8 cellular contexts compared by ENCODE assay signal in the genomic region with DNA sequence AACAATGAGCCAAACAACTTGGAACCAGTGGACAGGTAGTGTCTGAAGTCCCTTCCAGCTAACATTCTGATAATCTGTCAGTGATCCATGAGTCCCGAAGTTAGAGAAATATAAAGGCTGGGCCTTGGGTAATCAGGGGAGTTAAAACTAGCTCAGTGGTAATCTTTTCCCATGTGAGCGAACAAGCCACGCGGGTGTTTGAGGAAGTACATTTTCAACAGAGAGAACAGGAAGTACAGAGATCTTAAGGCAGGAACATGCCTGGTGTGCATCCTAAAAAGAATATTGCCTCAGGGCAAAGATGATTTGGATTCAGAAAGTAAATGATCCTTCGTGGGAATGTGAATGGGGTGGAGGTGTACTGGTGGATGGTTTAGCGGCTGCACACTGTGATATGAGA. TPM values are rescaled to one million over a fixed set of nuclear protein-coding genes. Genes with fewer than 3 reads are reported as not detected.
A peak's percentile ranks its signal among the peaks of the same experiment; 100 is the strongest.
DNase-seq lines count a peak whose midpoint lies in the region; ATAC-seq and TF ChIP-seq lines count a peak whose summit lies in the region.

No MANE protein-coding gene starts in this region.

- BruUV-seq in Calu3 (replicated peaks; lab: Mats Ljungman, UMichigan), result no TSS peak

- H3K9me3 Mint-ChIP-seq in Calu3 (ENCODE audit: low read depth, unreplicated experiment), result no peaks in the 10 kb centered on the region

- TF ChIP-seq CTCF in Calu3 (IDR thresholded peaks at IDR 0.05; ENCODE audit: unreplicated experiment) (no peak), liver (IDR thresholded peaks at IDR 0.05; ENCODE audit: low read depth, low read length, missing input control) (no peak)

- intact Hi-C loops in Calu3 (cut with micrococcal nuclease; ENCODE audit: unreplicated experiment) (loop anchor here (2.0 to 5.0 kb wide), 2 partner anchors 35 to 36 kb away; no protein-coding TSS in a partner anchor), aorta (cut with DNase I) (loop anchor here in 1 of 2 donors (5.0 kb wide), 1 partner anchor 39 kb away; no protein-coding TSS in a partner anchor)

- WGBS in liver, result 46% methylated on average over 6 of the region's 6 CpGs
- 41% methylated on average over 6 of the region's 6 CpGs for WGBS in aorta, 2 donors

- H3K9me3 ChIP-seq in liver (ENCODE audit: control insufficient read depth in 4 of 4, low read length in 3 of 4) (no peaks in the 10 kb centered on the region), aorta (ENCODE audit: control insufficient read depth, low read length) (no peaks in the 10 kb centered on the region)

- H3K36me3 ChIP-seq in liver (ENCODE audit: control insufficient read depth in 4 of 4, insufficient read depth in 3 of 4, low read depth in 1 of 4, low read length in 3 of 4), result no peaks in the 10 kb centered on the region
- no peaks in the 10 kb centered on the region for H3K36me3 ChIP-seq in aorta (ENCODE audit: control insufficient read depth in 1 of 2, insufficient read depth in 2 of 2, low read length in 1 of 2)

- peak overlapping the region; percentile 10 for H3K4me3 Mint-ChIP-seq in Calu3 (ENCODE audit: low read depth, unreplicated experiment)

- DNase-seq in Calu3, result no peak
- DNase-seq in activated naive CD4-positive, alpha-beta T cell treated with anti-CD3 and anti-CD28 coated beads, Interleukin-2, amount 50 U/mL, for 16 hours, result peak; percentile 14
- peak in 1 of 2 donors; percentile 66 for DNase-seq in aorta
- DNase-seq in SHP77 treated with DMSO at 0.1 percent for 48 hours (lab: John Stamatoyannopoulos, UW), result no peak
- DNase-seq in NCI-H1092 (lab: John Stamatoyannopoulos, UW), result no peak

- H3K9ac ChIP-seq in liver (ENCODE audit: low read depth in 1 of 2, low read length in 2 of 2), result no peak overlapping the region

- peaks cover 33% of the 10 kb centered on the region for H3K36me3 Mint-ChIP-seq in Calu3 (ENCODE audit: insufficient read depth, unreplicated experiment)

- H3K27me3 ChIP-seq in liver (ENCODE audit: control insufficient read depth in 4 of 4, insufficient read depth in 4 of 4, low read length in 3 of 4) (no peaks in the 10 kb centered on the region), aorta (ENCODE audit: control insufficient read depth in 1 of 2, insufficient read depth in 2 of 2, low read length in 1 of 2) (no peaks in the 10 kb centered on the region)

- peak overlapping the region; percentile 83 for H3K27ac Mint-ChIP-seq in Calu3 (ENCODE audit: unreplicated experiment)

- no peak for TF ChIP-seq RAD21 in liver (IDR thresholded peaks at IDR 0.05)

- CTCF ChIA-PET in Calu3 (lab: Charles Lee), result interaction anchor here (1.8 to 2.3 kb wide), 3 partner anchors 15 to 33 kb away, joined by 5 to 10 read pairs (median 7); no protein-coding TSS in a partner anchor

- H3K27ac ChIP-seq in liver (ENCODE audit: low read depth in 1 of 2, low read length in 2 of 2), result peak overlapping the region; percentile 46 to 47
- peak overlapping the region; percentile 93 to 95 for H3K27ac ChIP-seq in aorta (ENCODE audit: low read depth in 1 of 2, low read length in 2 of 2)

- peaks cover 65% of the 10 kb centered on the region for H3K4me1 Mint-ChIP-seq in Calu3 (ENCODE audit: low read depth, unreplicated experiment)

- ATAC-seq in HG03066 (IDR thresholded peaks at IDR 0.05; ENCODE audit: low read depth, unreplicated experiment) (peak; percentile 27), aorta (ENCODE audit: low FRiP score) (no peak), GM21528 (IDR thresholded peaks at IDR 0.05; ENCODE audit: low FRiP score, unreplicated experiment) (no peak)

- H3K4me1 ChIP-seq in liver (ENCODE audit: control insufficient read depth in 4 of 4, insufficient read depth in 4 of 4, low read length in 3 of 4) (peaks cover 21 to 73% (median 54%) of the 10 kb centered on the region in 4 donors), aorta (ENCODE audit: control insufficient read depth in 1 of 2, insufficient read depth in 2 of 2, low read length in 2 of 2) (peaks cover 2% of the 10 kb centered on the region in 2 donors)

- H3K4me3 ChIP-seq in liver (ENCODE audit: low read depth in 1 of 3, low read length in 3 of 3) (no peak overlapping the region), aorta (ENCODE audit: low read length in 2 of 2) (no peak overlapping the region)

- H3K27me3 Mint-ChIP-seq in Calu3 (ENCODE audit: unreplicated experiment), result no peaks in the 10 kb centered on the region

TF ChIP-seq in liver, 16 proteins besides CTCF, POLR2A, EP300 and RAD21:
- TF ChIP-seq HNF4A (conservative IDR thresholded peaks at IDR 0.05), result no peak
- no peak for TF ChIP-seq GABPA (IDR thresholded peaks at IDR 0.05 in 1 of 2, conservative IDR thresholded peaks at IDR 0.05 in 1 of 2)
- no peak for TF ChIP-seq JUND (IDR thresholded peaks at IDR 0.05)
- no peak for TF ChIP-seq SP1 (IDR thresholded peaks at IDR 0.05)
- TF ChIP-seq TAF1 (conservative IDR thresholded peaks at IDR 0.05), result no peak
- TF ChIP-seq EGR1 (IDR thresholded peaks at IDR 0.05; ENCODE audit: low read depth in 2 of 2), result no peak
- no peak for TF ChIP-seq YY1 (IDR thresholded peaks at IDR 0.05)
- TF ChIP-seq ATF3 (IDR thresholded peaks at IDR 0.05), result no peak
- no peak for TF ChIP-seq RXRA (IDR thresholded peaks at IDR 0.05)
- TF ChIP-seq, protein P1, sequence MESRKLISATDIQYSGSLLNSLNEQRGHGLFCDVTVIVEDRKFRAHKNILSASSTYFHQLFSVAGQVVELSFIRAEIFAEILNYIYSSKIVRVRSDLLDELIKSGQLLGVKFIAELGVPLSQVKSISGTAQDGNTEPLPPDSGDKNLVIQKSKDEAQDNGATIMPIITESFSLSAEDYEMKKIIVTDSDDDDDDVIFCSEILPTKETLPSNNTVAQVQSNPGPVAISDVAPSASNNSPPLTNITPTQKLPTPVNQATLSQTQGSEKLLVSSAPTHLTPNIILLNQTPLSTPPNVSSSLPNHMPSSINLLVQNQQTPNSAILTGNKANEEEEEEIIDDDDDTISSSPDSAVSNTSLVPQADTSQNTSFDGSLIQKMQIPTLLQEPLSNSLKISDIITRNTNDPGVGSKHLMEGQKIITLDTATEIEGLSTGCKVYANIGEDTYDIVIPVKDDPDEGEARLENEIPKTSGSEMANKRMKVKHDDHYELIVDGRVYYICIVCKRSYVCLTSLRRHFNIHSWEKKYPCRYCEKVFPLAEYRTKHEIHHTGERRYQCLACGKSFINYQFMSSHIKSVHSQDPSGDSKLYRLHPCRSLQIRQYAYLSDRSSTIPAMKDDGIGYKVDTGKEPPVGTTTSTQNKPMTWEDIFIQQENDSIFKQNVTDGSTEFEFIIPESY (IDR thresholded peaks at IDR 0.05), result no peak
- TF ChIP-seq, protein P2, sequence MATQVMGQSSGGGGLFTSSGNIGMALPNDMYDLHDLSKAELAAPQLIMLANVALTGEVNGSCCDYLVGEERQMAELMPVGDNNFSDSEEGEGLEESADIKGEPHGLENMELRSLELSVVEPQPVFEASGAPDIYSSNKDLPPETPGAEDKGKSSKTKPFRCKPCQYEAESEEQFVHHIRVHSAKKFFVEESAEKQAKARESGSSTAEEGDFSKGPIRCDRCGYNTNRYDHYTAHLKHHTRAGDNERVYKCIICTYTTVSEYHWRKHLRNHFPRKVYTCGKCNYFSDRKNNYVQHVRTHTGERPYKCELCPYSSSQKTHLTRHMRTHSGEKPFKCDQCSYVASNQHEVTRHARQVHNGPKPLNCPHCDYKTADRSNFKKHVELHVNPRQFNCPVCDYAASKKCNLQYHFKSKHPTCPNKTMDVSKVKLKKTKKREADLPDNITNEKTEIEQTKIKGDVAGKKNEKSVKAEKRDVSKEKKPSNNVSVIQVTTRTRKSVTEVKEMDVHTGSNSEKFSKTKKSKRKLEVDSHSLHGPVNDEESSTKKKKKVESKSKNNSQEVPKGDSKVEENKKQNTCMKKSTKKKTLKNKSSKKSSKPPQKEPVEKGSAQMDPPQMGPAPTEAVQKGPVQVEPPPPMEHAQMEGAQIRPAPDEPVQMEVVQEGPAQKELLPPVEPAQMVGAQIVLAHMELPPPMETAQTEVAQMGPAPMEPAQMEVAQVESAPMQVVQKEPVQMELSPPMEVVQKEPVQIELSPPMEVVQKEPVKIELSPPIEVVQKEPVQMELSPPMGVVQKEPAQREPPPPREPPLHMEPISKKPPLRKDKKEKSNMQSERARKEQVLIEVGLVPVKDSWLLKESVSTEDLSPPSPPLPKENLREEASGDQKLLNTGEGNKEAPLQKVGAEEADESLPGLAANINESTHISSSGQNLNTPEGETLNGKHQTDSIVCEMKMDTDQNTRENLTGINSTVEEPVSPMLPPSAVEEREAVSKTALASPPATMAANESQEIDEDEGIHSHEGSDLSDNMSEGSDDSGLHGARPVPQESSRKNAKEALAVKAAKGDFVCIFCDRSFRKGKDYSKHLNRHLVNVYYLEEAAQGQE (IDR thresholded peaks at IDR 0.05), result no peak

RNA-seq across cellular contexts. Expression of gene FNIP2, which starts 42.9 kb away (rescaled TPM):
- 35.3 and 38.7 TPM in 2 replicates for total RNA-seq in Calu3 (2022)
- 10 to 100 TPM; 36.7 to 88.7 TPM for total RNA-seq in liver
- polyA plus RNA-seq in liver, result 10 to 100 TPM in 1 of 2 donors, 1 to 10 TPM in 1; 8.8 to 10.3 TPM
- 10 to 100 TPM; 71.0 to 97.8 TPM for total RNA-seq in aorta
- polyA plus RNA-seq in aorta, result 10 to 100 TPM; 17.3 TPM
